ENCODE assay signal across 1 cellular context in genomic region chr10:101063548-101064414, GRCh38.
TF ChIP-seq lines count a peak whose summit lies in the region.

No MANE protein-coding gene starts in this region.

TF ChIP-seq in HCT116, 20 proteins besides CTCF, POLR2A, EP300 and RAD21 (continued from another document):
- TF ChIP-seq REST (IDR thresholded peaks at IDR 0.05; ENCODE audit: low read depth), result no peak
- TF ChIP-seq CBX3 (IDR thresholded peaks at IDR 0.05; ENCODE audit: low read depth), result no peak
- TF ChIP-seq SP1 (IDR thresholded peaks at IDR 0.05; ENCODE audit: low read depth), result no peak
- TF ChIP-seq ZNF274 (IDR thresholded peaks at IDR 0.05; ENCODE audit: low read depth, low read length), result no peak
- TF ChIP-seq TCF7L2 (IDR thresholded peaks at IDR 0.05; ENCODE audit: borderline replicate concordance, extremely low read depth, insufficient read depth, insufficient read length), result no peak
- TF ChIP-seq EGR1 (IDR thresholded peaks at IDR 0.05; ENCODE audit: low read depth), result no peak
- TF ChIP-seq ZFX (IDR thresholded peaks at IDR 0.05), result no peak
- TF ChIP-seq SIN3A (IDR thresholded peaks at IDR 0.05; ENCODE audit: low read depth), result no peak
- no peak for TF ChIP-seq ELF1 (IDR thresholded peaks at IDR 0.05; ENCODE audit: borderline replicate concordance, low read depth)
- TF ChIP-seq FOSL1 (IDR thresholded peaks at IDR 0.05; ENCODE audit: low read depth), result no peak
